8 cellular contexts compared by ENCODE assay signal in genomic region chr2:151580697-151581096, GRCh38.
DNase-seq lines count a peak whose midpoint lies in the region; ATAC-seq and TF ChIP-seq lines count a peak whose summit lies in the region.
"Not testable (repeated sequence)": the region's sequence is repeated elsewhere in the genome, so short reads cannot be mapped to it uniquely, and the experiment has no call there.

No MANE protein-coding gene starts in this region.

- H3K4me1 ChIP-seq in CD8-positive, alpha-beta T cell (ENCODE audit: insufficient read depth, low read length); GM23338 (ENCODE audit: insufficient read depth); foreskin keratinocyte; lower lobe of right lung; upper lobe of right lung: not testable (repeated sequence)

- not testable (repeated sequence) for H3K4me1 Mint-ChIP-seq in CD8-positive, alpha-beta T cell (ENCODE audit: low read depth); GM23338; activated B cell treated with CpG ODN at 0.5 μM for 24 hours

- H3K9me3 ChIP-seq in CD8-positive, alpha-beta T cell (ENCODE audit: low read length); lower lobe of right lung; upper lobe of right lung: not testable (repeated sequence)

- not testable (repeated sequence) for H3F3A ChIP-seq in GM23338 (replicated peaks; ENCODE audit: low read depth)

- not testable (repeated sequence) for H3K36me3 ChIP-seq in CD8-positive, alpha-beta T cell (ENCODE audit: insufficient read depth, low read length); GM23338 (ENCODE audit: insufficient read depth); lower lobe of right lung; upper lobe of right lung

- ATAC-seq in CD8-positive, alpha-beta T cell, result peak; percentile 82
- ATAC-seq in GM23338 (peak; percentile 62), HG02981 (IDR thresholded peaks at IDR 0.05; ENCODE audit: unreplicated experiment) (peak; percentile 60), HG03460 (IDR thresholded peaks at IDR 0.05; ENCODE audit: unreplicated experiment) (peak; percentile 80), activated B cell treated with CpG ODN at 0.5 μM for 24 hours (ENCODE audit: low read depth) (peak; percentile 47), foreskin keratinocyte (peak; percentile 81), lower lobe of right lung (peak; percentile 55 to 66), upper lobe of right lung (peak; percentile 83)

- H2AFZ ChIP-seq in GM23338, result not testable (repeated sequence)

- intact Hi-C loops in CD8-positive, alpha-beta T cell (cut with DNase I, micrococcal nuclease); activated B cell treated with CpG ODN at 0.5 μM for 24 hours (cut with micrococcal nuclease); lower lobe of right lung (cut with DNase I); upper lobe of right lung (cut with DNase I): not testable (repeated sequence)

- H3K27ac ChIP-seq in CD8-positive, alpha-beta T cell (ENCODE audit: low read depth, low read length); GM23338 (ENCODE audit: low read depth); foreskin keratinocyte; lower lobe of right lung; upper lobe of right lung: not testable (repeated sequence)

- H3K4me2 ChIP-seq in GM23338, result not testable (repeated sequence)

- H3K9me2 ChIP-seq in GM23338 (ENCODE audit: insufficient read depth), result not testable (repeated sequence)

- TF ChIP-seq CTCF in CD8-positive, alpha-beta T cell (IDR thresholded peaks at IDR 0.05); GM23338 (conservative IDR thresholded peaks at IDR 0.05; ENCODE audit: low read depth in 2 of 2); activated B cell treated with CpG ODN at 0.5 μM for 24 hours (IDR thresholded peaks at IDR 0.05); foreskin keratinocyte (conservative IDR thresholded peaks at IDR 0.05); lower lobe of right lung (IDR thresholded peaks at IDR 0.05); upper lobe of right lung (IDR thresholded peaks at IDR 0.05): not testable (repeated sequence)

- not testable (repeated sequence) for H3K9me3 Mint-ChIP-seq in CD8-positive, alpha-beta T cell; GM23338; activated B cell treated with CpG ODN at 0.5 μM for 24 hours

- H3K4me3 Mint-ChIP-seq in CD8-positive, alpha-beta T cell; GM23338; activated B cell treated with CpG ODN at 0.5 μM for 24 hours: not testable (repeated sequence)

- H4K20me1 ChIP-seq in GM23338 (replicated peaks; ENCODE audit: insufficient read depth), result not testable (repeated sequence)

- H3K27me3 Mint-ChIP-seq in CD8-positive, alpha-beta T cell (ENCODE audit: low read depth); GM23338 (ENCODE audit: insufficient read depth, low read depth, poor library complexity); activated B cell treated with CpG ODN at 0.5 μM for 24 hours: not testable (repeated sequence)

- POLR2A ChIA-PET in CD8-positive, alpha-beta T cell (lab: Charles Lee); activated B cell treated with CpG ODN at 0.5 μM for 24 hours (lab: Charles Lee): not testable (repeated sequence)

- CTCF ChIA-PET in CD8-positive, alpha-beta T cell (lab: Charles Lee); activated B cell treated with CpG ODN at 0.5 μM for 24 hours (lab: Charles Lee): not testable (repeated sequence)

- H3K4me3 ChIP-seq in CD8-positive, alpha-beta T cell (ENCODE audit: low read depth, low read length); GM23338; lower lobe of right lung; upper lobe of right lung: not testable (repeated sequence)

- DNase-seq in CD8-positive, alpha-beta T cell; GM23338 (ENCODE audit: low spot score); activated B cell treated with CpG ODN at 0.5 μM for 24 hours; foreskin keratinocyte; lower lobe of right lung; upper lobe of right lung: not testable (repeated sequence)

- H3K27ac Mint-ChIP-seq in CD8-positive, alpha-beta T cell; GM23338; activated B cell treated with CpG ODN at 0.5 μM for 24 hours: not testable (repeated sequence)

- not testable (repeated sequence) for H3K79me2 ChIP-seq in GM23338 (replicated peaks; ENCODE audit: insufficient read depth)

- H3K36me3 Mint-ChIP-seq in CD8-positive, alpha-beta T cell; GM23338 (ENCODE audit: low read depth); activated B cell treated with CpG ODN at 0.5 μM for 24 hours (ENCODE audit: low read depth): not testable (repeated sequence)

- H3K27me3 ChIP-seq in CD8-positive, alpha-beta T cell (ENCODE audit: insufficient read depth, low read length); GM23338 (ENCODE audit: insufficient read depth); foreskin keratinocyte; lower lobe of right lung (ENCODE audit: low read depth); upper lobe of right lung: not testable (repeated sequence)
